In the genomic region with DNA sequence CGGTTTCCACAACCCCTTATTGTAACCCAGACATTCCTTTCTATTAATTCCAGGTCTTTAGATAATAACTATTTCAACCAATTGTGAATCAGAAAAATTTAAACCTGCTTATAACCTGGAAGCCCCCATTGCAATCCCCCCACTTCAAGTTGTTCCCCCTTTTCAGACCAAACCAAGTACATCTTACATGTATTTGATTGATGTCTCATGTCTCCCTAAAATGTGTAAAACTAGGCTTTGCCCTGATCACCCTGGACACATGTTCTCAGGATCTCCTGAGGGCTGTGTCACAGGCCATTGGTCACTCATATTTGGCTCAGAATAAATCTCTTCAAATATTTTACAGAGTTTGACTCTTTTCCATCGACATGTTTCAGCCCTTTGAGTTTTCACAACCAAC, we compare ENCODE assay signal across 10 cellular contexts. TPM values are rescaled to one million over a fixed set of nuclear protein-coding genes. Genes with fewer than 3 reads are reported as not detected.
DNase-seq lines count a peak whose midpoint lies in the region; ATAC-seq and TF ChIP-seq lines count a peak whose summit lies in the region.
"Not testable (repeated sequence)": the region's sequence is repeated elsewhere in the genome, so short reads cannot be mapped to it uniquely, and the experiment has no call there.
"Had no signal": no experiment of that assay in that cellular context is flagged by ENCODE, and none has a peak within 500 bp of the region (broad histone marks: within the 10 kb centered on the region; RNA-seq: fewer than 3 reads in every experiment).

No MANE protein-coding gene starts in this region.

- peak overlapping the region; percentile 28 for H2AFZ ChIP-seq in hepatocyte

- POLR2A ChIA-PET in T-cell (lab: Charles Lee): interaction anchor here (0.6 to 1.7 kb wide), 7 partner anchors 14 to 533 kb away, joined by 3 to 17 read pairs (median 3); no protein-coding TSS in a partner anchor

- not testable (repeated sequence) for H3K9me3 Mint-ChIP-seq in CD4-positive, CD25-positive, alpha-beta regulatory T cell; activated CD8-positive, alpha-beta memory T cell treated with anti-CD3 and anti-CD28 coated beads, Interleukin-2, amount 10 ng/mL, durations not matched to agents 7 days and 5 days (ENCODE audit: low read depth); activated naive CD8-positive, alpha-beta T cell treated with anti-CD3 and anti-CD28 coated beads, Interleukin-2, amount 50 U/mL, for 24 hours
- peaks cover 0 to 11% (median 9%) of the 10 kb centered on the region in 3 donors for H3K9me3 Mint-ChIP-seq in T-cell

- H3K9me2 ChIP-seq in hepatocyte (replicated peaks; ENCODE audit: insufficient read depth): not testable (repeated sequence)

- H3K27ac Mint-ChIP-seq in CD4-positive, CD25-positive, alpha-beta regulatory T cell: peak overlapping the region; percentile 91 to 98 (median 93)
- peak overlapping the region; percentile 95 to 96 for H3K27ac Mint-ChIP-seq in T-cell
- peak overlapping the region; percentile 91 for H3K27ac Mint-ChIP-seq in activated CD8-positive, alpha-beta memory T cell treated with anti-CD3 and anti-CD28 coated beads, Interleukin-2, amount 10 ng/mL, durations not matched to agents 7 days and 5 days
- peak overlapping the region; percentile 95 for H3K27ac Mint-ChIP-seq in activated naive CD8-positive, alpha-beta T cell treated with anti-CD3 and anti-CD28 coated beads, Interleukin-2, amount 50 U/mL, for 24 hours

- not testable (repeated sequence) for TF ChIP-seq EP300 in transverse colon (IDR thresholded peaks at IDR 0.05; ENCODE audit: low read depth)

- not testable (repeated sequence) for H3K27me3 Mint-ChIP-seq in CD4-positive, CD25-positive, alpha-beta regulatory T cell; T-cell; activated CD8-positive, alpha-beta memory T cell treated with anti-CD3 and anti-CD28 coated beads, Interleukin-2, amount 10 ng/mL, durations not matched to agents 7 days and 5 days; activated naive CD8-positive, alpha-beta T cell treated with anti-CD3 and anti-CD28 coated beads, Interleukin-2, amount 50 U/mL, for 24 hours

- H3K27ac ChIP-seq in CD4-positive, CD25-positive, alpha-beta regulatory T cell (ENCODE audit: insufficient read depth, low read length, poor library complexity, severe bottlenecking): peak overlapping the region; percentile 85
- peak overlapping the region; percentile 34; the same call in 1 of the 2 replicates for H3K27ac ChIP-seq in HL-60 (replicated peaks)
- peak overlapping the region; percentile 69 for H3K27ac ChIP-seq in hepatocyte
- peak overlapping the region; percentile 80 for H3K27ac ChIP-seq in neutrophil
- H3K27ac ChIP-seq in transverse colon: peak overlapping the region; percentile 6 to 69 (median 40)

- H3K36me3 Mint-ChIP-seq in CD4-positive, CD25-positive, alpha-beta regulatory T cell; T-cell; activated CD8-positive, alpha-beta memory T cell treated with anti-CD3 and anti-CD28 coated beads, Interleukin-2, amount 10 ng/mL, durations not matched to agents 7 days and 5 days; activated naive CD8-positive, alpha-beta T cell treated with anti-CD3 and anti-CD28 coated beads, Interleukin-2, amount 50 U/mL, for 24 hours (ENCODE audit: low read depth): not testable (repeated sequence)

- intact Hi-C loops in transverse colon (cut with DNase I; ENCODE audit: low total_unique reads): not testable (repeated sequence)

- not testable (repeated sequence) for TF ChIP-seq POLR2A in transverse colon (IDR thresholded peaks at IDR 0.05)

- not testable (repeated sequence) for H3K79me2 ChIP-seq in hepatocyte

- H3K4me2 ChIP-seq in hepatocyte: not testable (repeated sequence)

- ATAC-seq in CD4-positive, CD25-positive, alpha-beta regulatory T cell (ENCODE audit: low read depth in 2 of 2); T-cell (replicated peaks in 1 of 4); activated CD8-positive, alpha-beta memory T cell treated with anti-CD3 and anti-CD28 coated beads, Interleukin-2, amount 10 ng/mL, durations not matched to agents 7 days and 5 days; activated naive CD8-positive, alpha-beta T cell treated with anti-CD3 and anti-CD28 coated beads, Interleukin-2, amount 50 U/mL, for 24 hours: not testable (repeated sequence)

- peak overlapping the region; percentile 74 to 91 (median 77) for H3K4me3 Mint-ChIP-seq in CD4-positive, CD25-positive, alpha-beta regulatory T cell
- peak overlapping the region; percentile 62 to 81 (median 63) for H3K4me3 Mint-ChIP-seq in T-cell
- H3K4me3 Mint-ChIP-seq in activated CD8-positive, alpha-beta memory T cell treated with anti-CD3 and anti-CD28 coated beads, Interleukin-2, amount 10 ng/mL, durations not matched to agents 7 days and 5 days: peak overlapping the region; percentile 71
- peak overlapping the region; percentile 74 for H3K4me3 Mint-ChIP-seq in activated naive CD8-positive, alpha-beta T cell treated with anti-CD3 and anti-CD28 coated beads, Interleukin-2, amount 50 U/mL, for 24 hours

- in situ Hi-C loops in transverse colon (cut with MboI; ENCODE audit: low pct_ligation_motif_present in 1 of 4, low pct_unique_long_range_greater_than_20kb in 1 of 4, low sequenced_read_pairs in 3 of 4): loop anchor here in 1 of 4 donors (25.0 kb wide), 2 partner anchors 397 to 547 kb away; a partner anchor contains a TSS

- peaks cover 40 to 94% (median 72%) of the 10 kb centered on the region in 4 donors for H3K4me1 Mint-ChIP-seq in CD4-positive, CD25-positive, alpha-beta regulatory T cell
- H3K4me1 Mint-ChIP-seq in T-cell: peaks cover 82 to 92% (median 89%) of the 10 kb centered on the region in 3 donors
- peaks cover 80% of the 10 kb centered on the region for H3K4me1 Mint-ChIP-seq in activated CD8-positive, alpha-beta memory T cell treated with anti-CD3 and anti-CD28 coated beads, Interleukin-2, amount 10 ng/mL, durations not matched to agents 7 days and 5 days
- peaks cover 86% of the 10 kb centered on the region for H3K4me1 Mint-ChIP-seq in activated naive CD8-positive, alpha-beta T cell treated with anti-CD3 and anti-CD28 coated beads, Interleukin-2, amount 50 U/mL, for 24 hours

- CTCF ChIA-PET in T-cell (lab: Charles Lee): interaction anchor here (0.6 to 1.4 kb wide), 12 partner anchors 8 to 595 kb away, joined by 3 to 18 read pairs (median 6); no protein-coding TSS in a partner anchor
- CTCF ChIA-PET in activated CD8-positive, alpha-beta memory T cell treated with anti-CD3 and anti-CD28 coated beads, Interleukin-2, amount 10 ng/mL, durations not matched to agents 7 days and 5 days (lab: Charles Lee): interaction anchor here (0.6 to 20.1 kb wide), 5 partner anchors 9 to 378 kb away, joined by 3 to 392 read pairs (median 3); a partner anchor contains a TSS

- not testable (repeated sequence) for H3K36me3 ChIP-seq in CD4-positive, CD25-positive, alpha-beta regulatory T cell (ENCODE audit: control insufficient read depth, insufficient read depth, low read length); hepatocyte (replicated peaks; ENCODE audit: insufficient read depth, low read depth); neutrophil; transverse colon

- not testable (repeated sequence) for H3K27me3 ChIP-seq in CD4-positive, CD25-positive, alpha-beta regulatory T cell (ENCODE audit: control insufficient read depth, insufficient read depth, low read length); HL-60 (ENCODE audit: insufficient read depth, poor library complexity, severe bottlenecking); hepatocyte; neutrophil; transverse colon

- DNase-seq in CD4-positive, CD25-positive, alpha-beta regulatory T cell; HL-60 (ENCODE audit: low read depth in 1 of 2, low spot score in 1 of 2); activated CD8-positive, alpha-beta memory T cell treated with anti-CD3 and anti-CD28 coated beads, Interleukin-2, amount 10 ng/mL, durations not matched to agents 7 days and 5 days; activated naive CD8-positive, alpha-beta T cell treated with anti-CD3 and anti-CD28 coated beads, Interleukin-2, amount 50 U/mL, for 24 hours; hepatocyte (ENCODE audit: low spot score); transverse colon: not testable (repeated sequence)
- DNase-seq in T-cell: peak in 1 of 34 experiments; percentile 19

- not testable (repeated sequence) for TF ChIP-seq CTCF in HL-60 (IDR thresholded peaks at IDR 0.05; ENCODE audit: insufficient read depth, low read length); hepatocyte (IDR thresholded peaks at IDR 0.05; ENCODE audit: poor library complexity); neutrophil (IDR thresholded peaks at IDR 0.05); transverse colon (IDR thresholded peaks at IDR 0.05)

- 86% methylated on average over 2 of the region's 2 CpGs for WGBS in hepatocyte (ENCODE audit: low lambda C conversion rate, missing lambda C conversion rate)
- WGBS in transverse colon (ENCODE audit: low coverage in 1 of 2), 2 donors: 71 to 94% methylated on average over 2 of the region's 2 CpGs

- H3K4me3 ChIP-seq in CD4-positive, CD25-positive, alpha-beta regulatory T cell (ENCODE audit: low read depth, low read length): peak overlapping the region; percentile 73
- not testable (repeated sequence) for H3K4me3 ChIP-seq in HL-60 (replicated peaks; ENCODE audit: insufficient read depth, low read length); hepatocyte; transverse colon
- H3K4me3 ChIP-seq in neutrophil (ENCODE audit: low read depth in 1 of 2, low read length in 1 of 2): peak overlapping the region in 1 of 2 experiments; percentile 29

- not testable (repeated sequence) for H4K20me1 ChIP-seq in hepatocyte (ENCODE audit: insufficient read depth, poor library complexity, severe bottlenecking)

- H3K9me3 ChIP-seq in CD4-positive, CD25-positive, alpha-beta regulatory T cell (ENCODE audit: control insufficient read depth in 2 of 2, low read length in 2 of 2); hepatocyte (ENCODE audit: low read depth); neutrophil; transverse colon: not testable (repeated sequence)

- H3K4me1 ChIP-seq in CD4-positive, CD25-positive, alpha-beta regulatory T cell (ENCODE audit: control insufficient read depth, insufficient read depth, low read length, poor library complexity, severe bottlenecking): peaks cover 78% of the 10 kb centered on the region
- H3K4me1 ChIP-seq in hepatocyte (ENCODE audit: insufficient read depth): peaks cover 24% of the 10 kb centered on the region
- peaks cover 46 to 49% of the 10 kb centered on the region in 2 experiments for H3K4me1 ChIP-seq in neutrophil (ENCODE audit: control insufficient read depth in 1 of 2, insufficient read depth in 1 of 2, low read depth in 1 of 2, low read length in 1 of 2)
- not testable (repeated sequence) for H3K4me1 ChIP-seq in transverse colon

RNA-seq across cellular contexts. Expression of a gene that starts 12.2 kb away (rescaled TPM):
- total RNA-seq in CD4-positive, CD25-positive, alpha-beta regulatory T cell: 5.0 TPM
- polyA plus RNA-seq in CD4-positive, CD25-positive, alpha-beta regulatory T cell: 10 to 100 TPM in 2 of 4 donors, 1 to 10 TPM in 2; 7.6 to 15.8 (median 12.5) TPM
- total RNA-seq in T-cell: 10 to 100 TPM in 4 of 5 donors, 1 to 10 TPM in 1; 3.6 to 28.1 (median 10.9) TPM
- total RNA-seq in activated CD8-positive, alpha-beta memory T cell treated with anti-CD3 and anti-CD28 coated beads, Interleukin-2, amount 10 ng/mL, durations not matched to agents 7 days and 5 days: 10 to 100 TPM in 1 of 2 experiments, 1 to 10 TPM in 1; 6.7 to 13.0 TPM
- 2.4 and 5.7 TPM in 2 replicates for total RNA-seq in hepatocyte
- 0.24 and 3.9 TPM in 2 replicates for polyA plus RNA-seq in hepatocyte
- 1 to 10 TPM in 1 of 4 donors, under 1 TPM in 1, not detected in 2; 0.82 to 2.7 TPM for total RNA-seq in transverse colon
- total RNA-seq: dermis microvascular lymphatic vessel endothelial cell, neural crest cell had no signal

RNA-seq across cellular contexts. Expression of a gene that starts 14.8 kb away (rescaled TPM):
- total RNA-seq in CD4-positive, CD25-positive, alpha-beta regulatory T cell: 83.8 TPM
- 100 to 1,000 TPM in 3 of 4 donors, 10 to 100 TPM in 1; 85.6 to 196 (median 119) TPM for polyA plus RNA-seq in CD4-positive, CD25-positive, alpha-beta regulatory T cell
- total RNA-seq in T-cell: 100 to 1,000 TPM; 128 to 234 (median 222) TPM
- total RNA-seq in activated CD8-positive, alpha-beta memory T cell treated with anti-CD3 and anti-CD28 coated beads, Interleukin-2, amount 10 ng/mL, durations not matched to agents 7 days and 5 days: 100 to 1,000 TPM; 187 to 209 TPM
- 7.3 and 7.6 TPM in 2 replicates for total RNA-seq in hepatocyte
- polyA plus RNA-seq in hepatocyte: 8.3 and 14.3 TPM in 2 replicates
- total RNA-seq in transverse colon: 10 to 100 TPM; 43.4 to 61.0 (median 50.7) TPM
- total RNA-seq: neural crest cell had no signal

Comparison
In these comparisons a context has a peak if more than half of its experiments do, and no peak if none do; other contexts are left out.
1. H3K27ac ChIP-seq: peak in every context shown above with its lines; median percentile 85 in CD4-positive, CD25-positive, alpha-beta regulatory T cell; 80 in neutrophil; 69 in hepatocyte; 40 in transverse colon; 34 in HL-60.